ENCODE assay signal across 8 cellular contexts in the genomic region with DNA sequence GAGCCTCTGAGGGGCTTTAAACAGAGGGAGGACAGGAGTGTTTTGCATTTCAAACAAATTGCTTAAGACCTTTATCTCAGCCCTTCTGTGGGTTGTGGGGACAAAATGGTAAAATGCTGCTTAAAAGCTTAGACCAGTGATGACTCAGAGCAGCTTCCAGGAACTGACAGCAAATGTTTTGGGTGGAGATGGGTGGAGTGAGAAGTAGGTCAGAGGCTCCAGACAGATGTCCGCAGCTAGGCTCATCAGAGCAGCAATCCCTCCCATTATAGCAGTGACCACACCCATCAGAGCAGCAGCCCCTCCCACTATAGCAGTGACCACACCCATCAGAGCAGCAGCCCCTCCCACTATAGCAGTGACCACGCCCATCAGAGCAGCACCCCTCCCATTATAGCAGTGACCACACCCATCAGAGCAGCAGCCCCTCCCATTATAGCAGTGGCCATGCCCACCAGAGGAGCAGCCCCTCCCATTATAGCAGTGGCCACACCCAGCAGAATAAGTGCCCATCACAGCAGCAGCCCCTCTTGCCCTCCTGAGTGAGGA.
DNase-seq lines count a peak whose midpoint lies in the region; ATAC-seq, FAIRE-seq and TF ChIP-seq lines count a peak whose summit lies in the region.

No MANE protein-coding gene starts in this region.

- FAIRE-seq in HTR-8/SVneo (lab: Jason Lieb, UNC), result no peak

- no peaks in the 10 kb centered on the region for H3K36me3 ChIP-seq in vagina

- peaks cover 16% of the 10 kb centered on the region for H3K4me1 ChIP-seq in vagina

- ATAC-seq in activated CD8-positive, alpha-beta T cell treated with anti-CD3 and anti-CD28 coated beads for 36 hours, result peak; percentile 91
- ATAC-seq in GM18861 (IDR thresholded peaks at IDR 0.05; ENCODE audit: unreplicated experiment) (no peak), GM18907 (IDR thresholded peaks at IDR 0.05; ENCODE audit: unreplicated experiment) (no peak)

- H3K27me3 Mint-ChIP-seq in activated CD8-positive, alpha-beta T cell treated with anti-CD3 and anti-CD28 coated beads for 36 hours, result peaks cover 10% of the 10 kb centered on the region
- H3K27me3 Mint-ChIP-seq in immature natural killer cell (ENCODE audit: low read depth in 3 of 3), result peaks cover 4 to 8% (median 5%) of the 10 kb centered on the region in 3 donors

- peak overlapping the region; percentile 83 for H3K27ac ChIP-seq in vagina
- no peak overlapping the region for H3K27ac ChIP-seq in caudate nucleus (ENCODE audit: low read depth, low read length)

- no peaks in the 10 kb centered on the region for H3K9me3 Mint-ChIP-seq in activated CD8-positive, alpha-beta T cell treated with anti-CD3 and anti-CD28 coated beads for 36 hours
- H3K9me3 Mint-ChIP-seq in immature natural killer cell, result no peaks in the 10 kb centered on the region

- peaks cover 6% of the 10 kb centered on the region for H3K4me1 Mint-ChIP-seq in activated CD8-positive, alpha-beta T cell treated with anti-CD3 and anti-CD28 coated beads for 36 hours (ENCODE audit: low read depth)
- H3K4me1 Mint-ChIP-seq in immature natural killer cell, result peaks cover 61 to 78% of the 10 kb centered on the region in 2 donors

- no peak overlapping the region for H3K4me3 Mint-ChIP-seq in activated CD8-positive, alpha-beta T cell treated with anti-CD3 and anti-CD28 coated beads for 36 hours
- H3K4me3 Mint-ChIP-seq in immature natural killer cell, result peak overlapping the region; percentile 52 to 78 (median 73)

- CTCF ChIA-PET in activated CD8-positive, alpha-beta T cell treated with anti-CD3 and anti-CD28 coated beads for 36 hours (lab: Charles Lee), result no interaction called here

- no peak overlapping the region for H3K27ac Mint-ChIP-seq in activated CD8-positive, alpha-beta T cell treated with anti-CD3 and anti-CD28 coated beads for 36 hours
- peak overlapping the region; percentile 93 to 97 (median 94) for H3K27ac Mint-ChIP-seq in immature natural killer cell

- no peaks in the 10 kb centered on the region for H3K9me3 ChIP-seq in vagina

- no peaks in the 10 kb centered on the region for H3K27me3 ChIP-seq in vagina

- TF ChIP-seq CTCF in activated CD8-positive, alpha-beta T cell treated with anti-CD3 and anti-CD28 coated beads for 36 hours (IDR thresholded peaks at IDR 0.05), result no peak
- no peak for TF ChIP-seq CTCF in vagina (IDR thresholded peaks at IDR 0.05)

- TF ChIP-seq POLR2A in vagina (IDR thresholded peaks at IDR 0.05), result no peak

- no peaks in the 10 kb centered on the region for H3K36me3 Mint-ChIP-seq in activated CD8-positive, alpha-beta T cell treated with anti-CD3 and anti-CD28 coated beads for 36 hours (ENCODE audit: low read depth)
- H3K36me3 Mint-ChIP-seq in immature natural killer cell, result no peaks in the 10 kb centered on the region

- intact Hi-C loops in activated CD8-positive, alpha-beta T cell treated with anti-CD3 and anti-CD28 coated beads for 36 hours (cut with micrococcal nuclease), result no loop called here
- intact Hi-C loops in vagina (cut with DNase I), result no loop called here

- DNase-seq in A172 (ENCODE audit: low spot score) (peak; percentile 75), HTR-8/SVneo (ENCODE audit: insufficient read length, low spot score) (peak; percentile 23), immature natural killer cell (peak; percentile 79 to 88 (median 83)), vagina (ENCODE audit: extremely low spot score in 2 of 2) (peak; percentile 86 to 91), caudate nucleus (lab: John Stamatoyannopoulos, UW) (no peak)
- peak; percentile 38 for DNase-seq in activated CD8-positive, alpha-beta T cell treated with anti-CD3 and anti-CD28 coated beads for 36 hours

- POLR2A ChIA-PET in activated CD8-positive, alpha-beta T cell treated with anti-CD3 and anti-CD28 coated beads for 36 hours (lab: Charles Lee), result no interaction called here

- no peak overlapping the region for H3K4me3 ChIP-seq in vagina

Comparison
In these comparisons a context has a peak if more than half of its experiments do, and no peak if none do; other contexts are left out.
1. DNase-seq: peak in A172 (single experiment), HTR-8/SVneo (single experiment), activated CD8-positive, alpha-beta T cell treated with anti-CD3 and anti-CD28 coated beads for 36 hours (single experiment), immature natural killer cell (3 of 3) and vagina (2 of 2); none in caudate nucleus (0 of 61).